In the genomic region with DNA sequence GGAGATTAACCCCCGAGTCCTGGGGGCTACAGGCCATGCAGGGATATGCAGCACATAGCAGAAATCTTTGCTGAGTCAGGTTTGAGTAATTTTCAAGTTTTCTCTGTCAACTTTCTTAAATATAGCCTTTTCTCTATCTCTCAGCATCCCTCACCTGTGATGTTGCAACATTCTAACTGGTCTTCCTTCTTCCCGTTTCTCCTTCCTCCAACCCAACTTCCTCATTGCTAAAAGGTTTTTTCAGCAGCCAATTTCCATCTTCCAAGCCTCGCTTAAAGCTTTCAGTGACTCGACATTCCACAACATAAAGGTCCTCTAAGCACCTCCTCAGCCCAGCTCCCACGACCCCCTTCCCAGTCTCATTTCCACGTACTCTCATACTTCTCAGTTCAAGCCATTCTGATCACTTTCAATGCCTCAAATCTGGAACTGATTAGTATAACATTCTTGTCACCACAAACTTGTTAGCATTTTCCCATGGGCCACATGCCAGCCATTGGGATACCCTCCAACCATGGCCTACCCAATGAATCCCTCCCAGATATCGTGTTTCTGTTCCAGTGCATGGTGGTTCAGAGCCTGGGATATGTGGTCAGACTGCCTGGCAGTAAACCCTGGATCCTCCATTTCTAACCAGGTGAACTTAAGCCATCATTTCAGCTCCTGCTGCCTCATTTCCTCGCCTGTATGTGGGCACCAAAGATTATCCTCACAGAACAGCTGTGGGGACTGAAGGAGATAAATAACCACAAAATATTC, we compare ENCODE assay signal across 1 cellular context.
TF ChIP-seq lines count a peak whose summit lies in the region.

No MANE protein-coding gene starts in this region.

TF ChIP-seq in GM23338, 12 proteins besides CTCF, POLR2A, EP300 and RAD21 (continued from another document):
- TF ChIP-seq, protein P1, sequence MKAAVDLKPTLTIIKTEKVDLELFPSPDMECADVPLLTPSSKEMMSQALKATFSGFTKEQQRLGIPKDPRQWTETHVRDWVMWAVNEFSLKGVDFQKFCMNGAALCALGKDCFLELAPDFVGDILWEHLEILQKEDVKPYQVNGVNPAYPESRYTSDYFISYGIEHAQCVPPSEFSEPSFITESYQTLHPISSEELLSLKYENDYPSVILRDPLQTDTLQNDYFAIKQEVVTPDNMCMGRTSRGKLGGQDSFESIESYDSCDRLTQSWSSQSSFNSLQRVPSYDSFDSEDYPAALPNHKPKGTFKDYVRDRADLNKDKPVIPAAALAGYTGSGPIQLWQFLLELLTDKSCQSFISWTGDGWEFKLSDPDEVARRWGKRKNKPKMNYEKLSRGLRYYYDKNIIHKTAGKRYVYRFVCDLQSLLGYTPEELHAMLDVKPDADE (IDR thresholded peaks at IDR 0.05) = no peak
- TF ChIP-seq ZNF331 (CRISPR knock-in tag; IDR thresholded peaks at IDR 0.05; ENCODE audit: low read depth) = no peak
